Comparison of ENCODE assay signal across 1 cellular context in the genomic region with DNA sequence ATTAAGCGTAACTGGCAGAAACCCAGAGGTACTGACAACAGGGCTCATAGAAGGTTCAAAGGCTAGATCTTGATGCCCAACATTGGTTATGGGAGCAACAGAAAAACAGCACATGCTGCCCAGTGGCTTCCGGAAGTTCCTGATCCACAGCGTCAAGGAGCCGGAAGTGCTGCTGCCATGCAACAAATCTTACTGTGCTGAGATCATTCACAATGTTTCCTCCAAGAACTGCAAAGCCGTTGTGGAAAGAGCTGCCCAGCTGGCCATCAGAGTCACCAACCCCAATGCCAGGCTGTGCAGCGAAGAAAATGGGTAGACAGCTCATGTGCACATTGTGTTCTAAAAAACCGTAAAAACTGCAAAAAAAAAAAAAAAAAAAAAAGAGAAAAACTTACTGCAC.
TF ChIP-seq lines count a peak whose summit lies in the region.

No MANE protein-coding gene starts in this region.

TF ChIP-seq in endothelial cell of umbilical vein, 7 proteins besides CTCF, POLR2A, EP300 and RAD21 (continued from another document):
- TF ChIP-seq JUN (IDR thresholded peaks at IDR 0.05; ENCODE audit: borderline replicate concordance, insufficient read depth, insufficient read length, low read depth) (no peak), GATA2 (IDR thresholded peaks at IDR 0.05; ENCODE audit: insufficient read depth, insufficient read length, low read depth, low read length) (no peak)
